Comparison of ENCODE assay signal across 7 cellular contexts in genomic region chr12:79544439-79544838, GRCh38.
DNase-seq lines count a peak whose midpoint lies in the region; ATAC-seq, FAIRE-seq and TF ChIP-seq lines count a peak whose summit lies in the region.
"Not testable (repeated sequence)": the region's sequence is repeated elsewhere in the genome, so short reads cannot be mapped to it uniquely, and the experiment has no call there.

No MANE protein-coding gene starts in this region.

- ATAC-seq in K562: not testable (repeated sequence)

- H3K9ac ChIP-seq in K562 (ENCODE audit: insufficient read depth in 1 of 2, low read depth in 2 of 2, low read length in 2 of 2); endodermal cell (ENCODE audit: extremely low read depth, low read length, poor library complexity, severe bottlenecking): not testable (repeated sequence)

- not testable (repeated sequence) for H3K79me2 ChIP-seq in K562 (ENCODE audit: control insufficient read depth, insufficient read depth, low read length)

- not testable (repeated sequence) for H4K20me1 ChIP-seq in K562 (replicated peaks; ENCODE audit: control insufficient read depth, insufficient read depth, low read length)

- H3K4me1 Mint-ChIP-seq in HFFc6 (ENCODE audit: low read depth): peaks cover 61% of the 10 kb centered on the region
- H3K4me1 Mint-ChIP-seq in endodermal cell: peaks cover 65% of the 10 kb centered on the region
- peaks cover 42% of the 10 kb centered on the region for H3K4me1 Mint-ChIP-seq in mesothelial cell of epicardium

- POLR2A ChIA-PET in K562 (lab: Yijun Ruan, JAX): not testable (repeated sequence)

- H3K9me1 ChIP-seq in K562 (ENCODE audit: control insufficient read depth, insufficient read depth, low read length): not testable (repeated sequence)

- not testable (repeated sequence) for H3K27me3 ChIP-seq in SJSA1 (replicated peaks); K562 (ENCODE audit: control insufficient read depth in 2 of 2, insufficient read depth in 2 of 2, low read length in 2 of 2); endodermal cell (ENCODE audit: control insufficient read depth, insufficient read depth, low read length, poor library complexity, severe bottlenecking)

- H3K4me3 ChIP-seq in SJSA1; K562; endodermal cell (ENCODE audit: low read length): not testable (repeated sequence)

- not testable (repeated sequence) for H3K36me3 ChIP-seq in SJSA1; K562 (ENCODE audit: control insufficient read depth, insufficient read depth, low read length); endodermal cell (ENCODE audit: control insufficient read depth, insufficient read depth, low read length)

- not testable (repeated sequence) for H2AFZ ChIP-seq in K562 (ENCODE audit: low read depth, low read length)

- in situ Hi-C loops in K562 (cut with MboI): not testable (repeated sequence)

- H3K36me3 Mint-ChIP-seq in HFFc6 (ENCODE audit: low read depth); endodermal cell (ENCODE audit: low read depth); mesothelial cell of epicardium: not testable (repeated sequence)

- not testable (repeated sequence) for H3K9me3 Mint-ChIP-seq in HFFc6, mesothelial cell of epicardium
- peaks cover 20% of the 10 kb centered on the region for H3K9me3 Mint-ChIP-seq in endodermal cell

- not testable (repeated sequence) for FAIRE-seq in K562 (lab: Jason Lieb, UNC)

- not testable (repeated sequence) for H3K4me2 ChIP-seq in K562 (ENCODE audit: insufficient read depth, low read length)

- H3K9me3 ChIP-seq in SJSA1 (replicated peaks); K562 (replicated peaks; ENCODE audit: control insufficient read depth, insufficient read depth, low read depth, low read length); endodermal cell (ENCODE audit: control insufficient read depth, low read length): not testable (repeated sequence)

- CTCF ChIA-PET in K562 (lab: Yijun Ruan, JAX; ENCODE audit: low intra/inter-chr PET ratio): not testable (repeated sequence)

- no CpG with 5 or more reads among the region's 3 CpGs for WGBS in K562 (ENCODE audit: insufficient coverage, low coverage, missing lambda C conversion rate)
- 38% methylated on average over 3 of the region's 3 CpGs; no CpG with 5 or more reads in 1 of the 2 experiments for WGBS in endodermal cell (ENCODE audit: insufficient coverage in 1 of 2, insufficient read length in 1 of 2), 2 experiments

- TF ChIP-seq RAD21 in K562 (CRISPR knock-in tag; conservative IDR thresholded peaks at IDR 0.05 in 1 of 2, IDR thresholded peaks at IDR 0.05 in 1 of 2): not testable (repeated sequence)

- TF ChIP-seq CTCF in HFFc6 (IDR thresholded peaks at IDR 0.05); K562 (IDR thresholded peaks at IDR 0.05 in 2 of 3, conservative IDR thresholded peaks at IDR 0.05 in 1 of 3; ENCODE audit: insufficient read depth in 2 of 3, low read depth in 1 of 3, low read length in 3 of 3); endodermal cell (conservative IDR thresholded peaks at IDR 0.05); mesothelial cell of epicardium (IDR thresholded peaks at IDR 0.05; ENCODE audit: unreplicated experiment): not testable (repeated sequence)

- H3K4me3 Mint-ChIP-seq in HFFc6, mesothelial cell of epicardium: not testable (repeated sequence)
- H3K4me3 Mint-ChIP-seq in endodermal cell: peak overlapping the region; percentile 59

- H3K4me1 ChIP-seq in SJSA1 (replicated peaks): peaks cover 49% of the 10 kb centered on the region
- H3K4me1 ChIP-seq in K562 (replicated peaks in 1 of 2; ENCODE audit: control insufficient read depth in 2 of 2, insufficient read depth in 2 of 2, low read length in 2 of 2): not testable (repeated sequence)
- peaks cover 26% of the 10 kb centered on the region for H3K4me1 ChIP-seq in endodermal cell (ENCODE audit: control insufficient read depth, insufficient read depth, low read length)

- peak overlapping the region; percentile 74 for H3K27ac ChIP-seq in SJSA1
- not testable (repeated sequence) for H3K27ac ChIP-seq in K562 (ENCODE audit: extremely low read depth, low read depth, low read length); endodermal cell (ENCODE audit: low read depth, low read length)

- not testable (repeated sequence) for H3K27me3 Mint-ChIP-seq in HFFc6 (ENCODE audit: insufficient read depth); endodermal cell (ENCODE audit: insufficient read depth); mesothelial cell of epicardium (ENCODE audit: low read depth)

- TF ChIP-seq EP300 in K562 (IDR thresholded peaks at IDR 0.05; ENCODE audit: low read length): not testable (repeated sequence)

- not testable (repeated sequence) for BruUV-seq in K562 (replicated peaks; lab: Mats Ljungman, UMichigan)

- not testable (repeated sequence) for TF ChIP-seq POLR2A in K562 (conservative IDR thresholded peaks at IDR 0.05)

- intact Hi-C loops in K562 (cut with micrococcal nuclease): not testable (repeated sequence)

- peak overlapping the region; percentile 89 for H3K27ac Mint-ChIP-seq in HFFc6
- H3K27ac Mint-ChIP-seq in endodermal cell: peak overlapping the region; percentile 87
- H3K27ac Mint-ChIP-seq in mesothelial cell of epicardium: peak overlapping the region; percentile 24

- DNase-seq in EH (ENCODE audit: low read depth) (peak; percentile 60), M059J (ENCODE audit: low read depth) (peak; percentile 60), SJSA1 (ENCODE audit: low read depth in 1 of 2, low spot score in 2 of 2) (peak in 1 of 2 experiments; percentile 59)
- DNase-seq in HFFc6; K562 (ENCODE audit: extremely low read depth in 1 of 4, low spot score in 3 of 4); endodermal cell; mesothelial cell of epicardium (ENCODE audit: low spot score in 2 of 2, unreplicated experiment in 2 of 2): not testable (repeated sequence)

TF ChIP-seq in K562, 482 proteins besides CTCF, POLR2A, EP300 and RAD21:
- TF ChIP-seq C11orf30 (IDR thresholded peaks at IDR 0.05; ENCODE audit: low read depth) (0 out of 2 replicates have a peak, but pooled peaks have one; percentile 6), MAFG (tag; conservative IDR thresholded peaks at IDR 0.05) (peak; percentile 47; the same call in 1 of the 2 replicates), ZNF316 (IDR thresholded peaks at IDR 0.05) (peak; percentile 61)

Comparison
In these comparisons a context has a peak if more than half of its experiments do, and no peak if none do; other contexts are left out.
1. H3K27ac Mint-ChIP-seq: peak in every context shown above with its lines; median percentile 89 in HFFc6; 87 in endodermal cell; 24 in mesothelial cell of epicardium.